1 cellular context compared by ENCODE assay signal in the genomic region with DNA sequence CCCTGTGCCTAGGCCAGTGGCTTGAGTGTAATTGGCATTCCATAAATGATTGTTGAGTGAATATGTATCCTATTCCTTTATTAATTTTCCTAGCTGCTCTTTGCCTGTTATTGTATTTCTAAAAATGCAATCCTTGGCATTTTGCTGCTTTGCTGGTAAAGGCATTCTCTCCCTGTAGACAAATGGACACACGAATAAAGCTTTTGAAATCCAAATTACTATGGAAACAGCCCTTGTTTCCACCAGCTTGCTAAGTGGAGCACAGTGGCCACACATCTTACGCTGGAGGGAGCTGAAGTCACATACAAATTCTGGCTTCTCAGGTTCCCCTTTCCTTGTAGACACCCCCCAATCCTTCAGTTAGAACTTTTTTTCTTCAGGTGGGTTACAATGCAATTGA.
A peak's percentile ranks its signal among the peaks of the same experiment; 100 is the strongest.
TF ChIP-seq lines count a peak whose summit lies in the region.

No MANE protein-coding gene starts in this region.

TF ChIP-seq in K562, 482 proteins besides CTCF, POLR2A, EP300 and RAD21:
- no peak for TF ChIP-seq TAF15 (IDR thresholded peaks at IDR 0.05; ENCODE audit: low read depth, low read length)
- no peak for TF ChIP-seq RBM25 (IDR thresholded peaks at IDR 0.05; ENCODE audit: low read depth, low read length, severe bottlenecking)
- peak; percentile 42 for TF ChIP-seq RFX1 (IDR thresholded peaks at IDR 0.05)
- TF ChIP-seq, protein P1, sequence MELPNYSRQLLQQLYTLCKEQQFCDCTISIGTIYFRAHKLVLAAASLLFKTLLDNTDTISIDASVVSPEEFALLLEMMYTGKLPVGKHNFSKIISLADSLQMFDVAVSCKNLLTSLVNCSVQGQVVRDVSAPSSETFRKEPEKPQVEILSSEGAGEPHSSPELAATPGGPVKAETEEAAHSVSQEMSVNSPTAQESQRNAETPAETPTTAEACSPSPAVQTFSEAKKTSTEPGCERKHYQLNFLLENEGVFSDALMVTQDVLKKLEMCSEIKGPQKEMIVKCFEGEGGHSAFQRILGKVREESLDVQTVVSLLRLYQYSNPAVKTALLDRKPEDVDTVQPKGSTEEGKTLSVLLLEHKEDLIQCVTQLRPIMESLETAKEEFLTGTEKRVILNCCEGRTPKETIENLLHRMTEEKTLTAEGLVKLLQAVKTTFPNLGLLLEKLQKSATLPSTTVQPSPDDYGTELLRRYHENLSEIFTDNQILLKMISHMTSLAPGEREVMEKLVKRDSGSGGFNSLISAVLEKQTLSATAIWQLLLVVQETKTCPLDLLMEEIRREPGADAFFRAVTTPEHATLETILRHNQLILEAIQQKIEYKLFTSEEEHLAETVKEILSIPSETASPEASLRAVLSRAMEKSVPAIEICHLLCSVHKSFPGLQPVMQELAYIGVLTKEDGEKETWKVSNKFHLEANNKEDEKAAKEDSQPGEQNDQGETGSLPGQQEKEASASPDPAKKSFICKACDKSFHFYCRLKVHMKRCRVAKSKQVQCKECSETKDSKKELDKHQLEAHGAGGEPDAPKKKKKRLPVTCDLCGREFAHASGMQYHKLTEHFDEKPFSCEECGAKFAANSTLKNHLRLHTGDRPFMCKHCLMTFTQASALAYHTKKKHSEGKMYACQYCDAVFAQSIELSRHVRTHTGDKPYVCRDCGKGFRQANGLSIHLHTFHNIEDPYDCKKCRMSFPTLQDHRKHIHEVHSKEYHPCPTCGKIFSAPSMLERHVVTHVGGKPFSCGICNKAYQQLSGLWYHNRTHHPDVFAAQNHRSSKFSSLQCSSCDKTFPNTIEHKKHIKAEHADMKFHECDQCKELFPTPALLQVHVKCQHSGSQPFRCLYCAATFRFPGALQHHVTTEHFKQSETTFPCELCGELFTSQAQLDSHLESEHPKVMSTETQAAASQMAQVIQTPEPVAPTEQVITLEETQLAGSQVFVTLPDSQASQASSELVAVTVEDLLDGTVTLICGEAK (IDR thresholded peaks at IDR 0.05), result peak; percentile 89
- TF ChIP-seq, protein P1 (CRISPR knock-in tag; IDR thresholded peaks at IDR 0.05), result peak; percentile 86
- TF ChIP-seq NR1H2 (CRISPR knock-in tag; IDR thresholded peaks at IDR 0.05), result no peak
